Comparison of ENCODE assay signal across 13 cellular contexts in genomic region chr2:98548920-98549818, GRCh38. TPM values are rescaled to one million over a fixed set of nuclear protein-coding genes. Genes with fewer than 3 reads are reported as not detected.
DNase-seq lines count a peak whose midpoint lies in the region; ATAC-seq and TF ChIP-seq lines count a peak whose summit lies in the region.
"Had no signal": no experiment of that assay in that cellular context is flagged by ENCODE, and none has a peak within 500 bp of the region (broad histone marks: within the 10 kb centered on the region; RNA-seq: fewer than 3 reads in every experiment).

No MANE protein-coding gene starts in this region.

- H3K27ac Mint-ChIP-seq in endodermal cell (no peak overlapping the region), chondrocyte (ENCODE audit: unreplicated experiment) (no peak overlapping the region)

- H3K4me1 Mint-ChIP-seq in endodermal cell (no peaks in the 10 kb centered on the region), chondrocyte (ENCODE audit: low read depth) (no peaks in the 10 kb centered on the region)

- peak; percentile 62 for ATAC-seq in GM18502 (IDR thresholded peaks at IDR 0.05; ENCODE audit: poor library complexity, unreplicated experiment)
- ATAC-seq in GM19467 (IDR thresholded peaks at IDR 0.05; ENCODE audit: unreplicated experiment), result peak; percentile 40
- peak; percentile 58 for ATAC-seq in HG03159 (IDR thresholded peaks at IDR 0.05; ENCODE audit: unreplicated experiment)

- no peaks in the 10 kb centered on the region for H3K27me3 ChIP-seq in endodermal cell (ENCODE audit: control insufficient read depth, insufficient read depth, low read length, poor library complexity, severe bottlenecking)

- no peak overlapping the region for H3K4me3 ChIP-seq in endodermal cell (ENCODE audit: low read length)

- WGBS in endodermal cell (ENCODE audit: insufficient coverage in 1 of 2, insufficient read length in 1 of 2), 2 experiments, result 91% methylated on average over 4 to 6 of the region's 6 CpGs

- H3K36me3 ChIP-seq in endodermal cell (ENCODE audit: control insufficient read depth, insufficient read depth, low read length), result peaks cover 98% of the 10 kb centered on the region

- DNase-seq in endodermal cell (peak; percentile 22), NCI-H2029 treated with DMSO at 0.1 percent for 48 hours (lab: John Stamatoyannopoulos, UW) (no peak), NCI-H146 treated with DMSO at 0.1 percent for 48 hours (lab: John Stamatoyannopoulos, UW; ENCODE audit: unreplicated experiment) (no peak), chondrocyte (ENCODE audit: low spot score) (no peak), NCI-H1694 (lab: John Stamatoyannopoulos, UW) (no peak)
- DNase-seq: activated gamma-delta T cell, NCI-H146, T1000, trophoblast cell had no signal

- H3K9me3 Mint-ChIP-seq in endodermal cell (no peaks in the 10 kb centered on the region), chondrocyte (ENCODE audit: low read depth) (no peaks in the 10 kb centered on the region)

- H3K9me3 ChIP-seq in endodermal cell (ENCODE audit: control insufficient read depth, low read length), result no peaks in the 10 kb centered on the region

- H3K4me3 Mint-ChIP-seq in endodermal cell (no peak overlapping the region), chondrocyte (ENCODE audit: unreplicated experiment) (no peak overlapping the region)

- H3K27me3 Mint-ChIP-seq in endodermal cell (ENCODE audit: insufficient read depth) (no peaks in the 10 kb centered on the region), chondrocyte (ENCODE audit: low read depth) (no peaks in the 10 kb centered on the region)

- no peaks in the 10 kb centered on the region for H3K4me1 ChIP-seq in endodermal cell (ENCODE audit: control insufficient read depth, insufficient read depth, low read length)
- H3K4me1 ChIP-seq: parathyroid adenoma had no signal

- H3K36me3 Mint-ChIP-seq in endodermal cell (ENCODE audit: low read depth) (peaks cover 81% of the 10 kb centered on the region), chondrocyte (ENCODE audit: low read depth) (peaks cover 34% of the 10 kb centered on the region)

- no peak overlapping the region for H3K27ac ChIP-seq in endodermal cell (ENCODE audit: low read depth, low read length)
- H3K27ac ChIP-seq: parathyroid adenoma had no signal

- no peak overlapping the region for H3K9ac ChIP-seq in endodermal cell (ENCODE audit: extremely low read depth, low read length, poor library complexity, severe bottlenecking)
- H3K9ac ChIP-seq: parathyroid adenoma had no signal

- TF ChIP-seq CTCF in endodermal cell (conservative IDR thresholded peaks at IDR 0.05) (no peak), chondrocyte (IDR thresholded peaks at IDR 0.05) (no peak)

RNA-seq across cellular contexts. Expression of gene COA5, which starts 59.1 kb away (rescaled TPM):
- 10 to 100 TPM; 34.1 to 44.9 TPM for total RNA-seq in endodermal cell
- polyA plus RNA-seq in endodermal cell (2013, experiment 1 of 2), result 44.4 TPM
- polyA plus RNA-seq in endodermal cell (2013, experiment 2 of 2), result 38.3 TPM
- total RNA-seq in chondrocyte, result 16.7 to 25.9 TPM (median 19.4 TPM) in 3 replicates

RNA-seq across cellular contexts. Expression of gene UNC50, which starts 59.2 kb away (rescaled TPM):
- total RNA-seq in endodermal cell (10 to 100 TPM; 81.2 to 82.8 TPM), chondrocyte (41.8 to 49.9 TPM (median 43.5 TPM) in 3 replicates)
- polyA plus RNA-seq in endodermal cell (2013, experiment 1 of 2), result 71.0 TPM
- 77.5 TPM for polyA plus RNA-seq in endodermal cell (2013, experiment 2 of 2)
